ENCODE assay signal across 8 cellular contexts in the genomic region with DNA sequence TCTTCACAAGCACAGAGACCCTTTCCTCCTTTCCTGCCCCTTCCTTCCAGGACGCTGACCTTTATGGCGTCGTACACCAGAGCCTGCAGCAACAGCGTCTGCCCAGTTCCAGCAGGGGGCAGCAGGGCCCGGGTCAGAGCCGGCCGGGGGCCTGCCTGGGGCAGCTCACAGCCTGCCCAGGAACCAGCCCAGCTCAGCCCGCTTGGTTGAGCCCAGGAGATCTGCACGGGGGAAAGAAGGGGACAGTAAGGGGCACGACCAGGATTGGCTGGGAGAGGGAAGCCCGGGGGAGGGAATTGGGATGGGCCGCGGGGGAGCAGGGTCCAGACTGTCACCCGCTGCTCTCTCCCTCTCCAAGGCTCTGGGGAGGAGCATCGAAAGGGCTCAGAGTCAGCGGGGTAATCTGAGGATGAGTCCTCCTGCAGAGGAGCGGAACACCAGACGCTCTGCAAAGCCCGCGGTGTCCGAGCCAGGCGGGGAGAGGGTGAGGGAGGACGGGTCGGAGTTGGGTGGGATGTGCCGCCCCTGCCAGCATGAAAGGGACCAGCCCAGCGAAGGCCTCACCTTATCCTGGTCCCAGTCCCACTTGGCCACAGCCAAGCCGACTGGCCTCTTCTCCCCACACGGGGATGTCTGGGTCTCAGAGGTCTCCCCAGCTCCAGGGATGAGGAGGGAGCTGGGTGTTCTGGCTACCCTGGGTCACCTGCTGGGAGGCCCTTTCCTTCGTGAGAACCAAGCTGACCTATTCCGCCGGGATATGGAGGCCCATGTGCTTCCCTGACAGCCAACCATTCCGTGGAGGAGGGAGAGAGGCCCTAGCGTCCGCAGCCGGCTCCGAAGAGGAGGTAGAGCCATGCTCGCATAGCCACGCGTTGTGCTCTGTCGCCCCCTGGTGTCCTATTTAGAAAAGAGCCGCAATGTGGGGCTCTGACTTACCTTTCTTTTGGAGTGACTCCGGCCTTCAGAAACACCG. TPM values are rescaled to one million over a fixed set of nuclear protein-coding genes. Genes with fewer than 3 reads are reported as not detected.
DNase-seq lines count a peak whose midpoint lies in the region; ATAC-seq and TF ChIP-seq lines count a peak whose summit lies in the region.

No MANE protein-coding gene starts in this region.

- no peak for TF ChIP-seq EP300 in transverse colon (IDR thresholded peaks at IDR 0.05; ENCODE audit: low read depth)

- no peaks in the 10 kb centered on the region for H3K9me3 Mint-ChIP-seq in CD8-positive, alpha-beta T cell
- no peaks in the 10 kb centered on the region for H3K9me3 Mint-ChIP-seq in T-cell

- POLR2A ChIA-PET in CD8-positive, alpha-beta T cell (lab: Charles Lee) = interaction anchor here (1.1 kb wide), 2 partner anchors 63 to 66 kb away, joined by 3 to 7 read pairs; no protein-coding TSS in a partner anchor
- POLR2A ChIA-PET in T-cell (lab: Charles Lee) = no interaction called here

- no peaks in the 10 kb centered on the region for H3K79me2 ChIP-seq in GM23248 (ENCODE audit: insufficient read depth)

- TF ChIP-seq POLR2A in adrenal gland (IDR thresholded peaks at IDR 0.05) (peak in 1 of 2 donors; percentile 4), transverse colon (IDR thresholded peaks at IDR 0.05) (no peak)

- peak overlapping the region; percentile 62 for H2AFZ ChIP-seq in GM23248

- no peaks in the 10 kb centered on the region for H4K20me1 ChIP-seq in GM23248 (ENCODE audit: insufficient read depth)

- no peaks in the 10 kb centered on the region for H3F3A ChIP-seq in GM23248 (ENCODE audit: insufficient read depth)

- peak overlapping the region; percentile 18 for H3K27ac Mint-ChIP-seq in CD8-positive, alpha-beta T cell
- H3K27ac Mint-ChIP-seq in T-cell = peak overlapping the region; percentile 39 to 75

- CTCF ChIA-PET in CD8-positive, alpha-beta T cell (lab: Charles Lee) = interaction anchor here (0.6 to 12.0 kb wide), 26 partner anchors 9 to 334 kb away, joined by 3 to 147 read pairs (median 4); a partner anchor contains a TSS
- CTCF ChIA-PET in T-cell (lab: Charles Lee) = interaction anchor here (0.5 to 2.2 kb wide), 7 partner anchors 64 to 799 kb away, joined by 3 to 9 read pairs (median 5); no protein-coding TSS in a partner anchor

- peak; percentile 68 to 88 (median 79) for DNase-seq in CD8-positive, alpha-beta T cell
- DNase-seq in GM23248 (peak; percentile 87), NCI-H1436 treated with DMSO at 0.1 percent for 48 hours (lab: John Stamatoyannopoulos, UW) (peak; percentile 27), T-cell (peak; percentile 61 to 84 (median 76)), adrenal gland (peak; percentile 80 to 95 (median 85)), cardiac septum (ENCODE audit: low spot score) (peak; percentile 91), posterior cingulate gyrus (peak; percentile 79 to 98 (median 90)), transverse colon (peak; percentile 87)

- peak overlapping the region; percentile 1 for H3K27ac ChIP-seq in CD8-positive, alpha-beta T cell (ENCODE audit: low read depth, low read length)
- H3K27ac ChIP-seq in GM23248 (no peak overlapping the region), adrenal gland (peak overlapping the region in 1 of 5 donors; percentile 38), transverse colon (peak overlapping the region in 2 of 4 donors; percentile 9 to 33)

- H3K4me2 ChIP-seq in GM23248 (ENCODE audit: unreplicated experiment) = no peak overlapping the region

- H3K4me1 ChIP-seq in CD8-positive, alpha-beta T cell (ENCODE audit: insufficient read depth, low read length) = peaks cover 7% of the 10 kb centered on the region
- no peaks in the 10 kb centered on the region for H3K4me1 ChIP-seq in GM23248 (ENCODE audit: insufficient read depth)
- peaks cover 0 to 6% of the 10 kb centered on the region in 2 donors for H3K4me1 ChIP-seq in adrenal gland (replicated peaks in 1 of 2)
- H3K4me1 ChIP-seq in transverse colon = peaks cover 8 to 14% (median 10%) of the 10 kb centered on the region in 4 donors

- no peaks in the 10 kb centered on the region for H3K9me3 ChIP-seq in CD8-positive, alpha-beta T cell (ENCODE audit: low read length)
- H3K9me3 ChIP-seq in GM23248 (ENCODE audit: low read depth) = no peaks in the 10 kb centered on the region
- no peaks in the 10 kb centered on the region for H3K9me3 ChIP-seq in adrenal gland (replicated peaks in 1 of 3)
- H3K9me3 ChIP-seq in transverse colon = no peaks in the 10 kb centered on the region

- H3K27me3 Mint-ChIP-seq in CD8-positive, alpha-beta T cell (ENCODE audit: low read depth) = peaks cover 13% of the 10 kb centered on the region
- H3K27me3 Mint-ChIP-seq in T-cell = peaks cover 12 to 15% of the 10 kb centered on the region in 2 donors

- H3K4me1 Mint-ChIP-seq in CD8-positive, alpha-beta T cell (ENCODE audit: low read depth) = peaks cover 12% of the 10 kb centered on the region
- peaks cover 0 to 13% (median 10%) of the 10 kb centered on the region in 3 donors for H3K4me1 Mint-ChIP-seq in T-cell

- H3K4me3 ChIP-seq in CD8-positive, alpha-beta T cell (ENCODE audit: low read depth, low read length) = peak overlapping the region; percentile 89
- no peak overlapping the region for H3K4me3 ChIP-seq in GM23248
- peak overlapping the region in 2 of 4 donors; percentile 17 to 19 for H3K4me3 ChIP-seq in adrenal gland
- H3K4me3 ChIP-seq in transverse colon = peak overlapping the region in 3 of 4 donors; percentile 12 to 33 (median 24)

- H3K36me3 Mint-ChIP-seq in CD8-positive, alpha-beta T cell = no peaks in the 10 kb centered on the region
- no peaks in the 10 kb centered on the region for H3K36me3 Mint-ChIP-seq in T-cell

- H3K27me3 ChIP-seq in CD8-positive, alpha-beta T cell (ENCODE audit: insufficient read depth, low read length) = no peaks in the 10 kb centered on the region
- peaks cover 28% of the 10 kb centered on the region; the same call in 1 of the 2 replicates for H3K27me3 ChIP-seq in GM23248 (replicated peaks; ENCODE audit: insufficient read depth)
- H3K27me3 ChIP-seq in adrenal gland = no peaks in the 10 kb centered on the region
- H3K27me3 ChIP-seq in transverse colon = peaks cover 24% of the 10 kb centered on the region

- in situ Hi-C loops in GM23248 (cut with MboI) (no loop called here), transverse colon (cut with MboI; ENCODE audit: low pct_ligation_motif_present in 1 of 4, low pct_unique_long_range_greater_than_20kb in 1 of 4, low sequenced_read_pairs in 3 of 4) (loop anchor here in 3 of 4 donors (5.0 kb wide), 2 partner anchors 63 to 68 kb away; no protein-coding TSS in a partner anchor)

- no peaks in the 10 kb centered on the region for H3K9me2 ChIP-seq in GM23248 (ENCODE audit: insufficient read depth)

- peak overlapping the region; percentile 90 for H3K4me3 Mint-ChIP-seq in CD8-positive, alpha-beta T cell
- peak overlapping the region; percentile 79 to 86 (median 83) for H3K4me3 Mint-ChIP-seq in T-cell

- TF ChIP-seq CTCF in CD8-positive, alpha-beta T cell (IDR thresholded peaks at IDR 0.05) = peak; percentile 78
- TF ChIP-seq CTCF in adrenal gland (IDR thresholded peaks at IDR 0.05) (peak; percentile 86 to 92 (median 90)), transverse colon (IDR thresholded peaks at IDR 0.05) (peak; percentile 83 to 91 (median 89))

- no peak overlapping the region for H3K9ac ChIP-seq in GM23248

- 38 to 44% methylated on average over 39 to 43 of the region's 43 CpGs for WGBS in GM23248 (ENCODE audit: low coverage in 1 of 2, low lambda C conversion rate in 2 of 2, missing lambda C conversion rate in 2 of 2), 2 experiments
- 23 to 37% (median 31%) methylated on average over 23 to 43 of the region's 43 CpGs for WGBS in adrenal gland, 4 donors
- 7 to 30% methylated on average over 3 to 39 of the region's 43 CpGs for WGBS in transverse colon (ENCODE audit: low coverage in 1 of 2), 2 donors

- peak; percentile 88 for ATAC-seq in CD8-positive, alpha-beta T cell
- ATAC-seq in T-cell (replicated peaks in 1 of 4) = peak; percentile 84 to 91 (median 89)

- H3K36me3 ChIP-seq in CD8-positive, alpha-beta T cell (ENCODE audit: insufficient read depth, low read length) = no peaks in the 10 kb centered on the region
- H3K36me3 ChIP-seq in GM23248 (ENCODE audit: low read depth) (no peaks in the 10 kb centered on the region), adrenal gland (replicated peaks in 1 of 2) (peaks cover 0 to 7% of the 10 kb centered on the region in 2 donors), transverse colon (no peaks in the 10 kb centered on the region)

- intact Hi-C loops in CD8-positive, alpha-beta T cell (cut with DNase I, micrococcal nuclease) = loop anchor here (1.0 to 2.0 kb wide), 6 partner anchors 66 to 654 kb away; no protein-coding TSS in a partner anchor
- intact Hi-C loops in adrenal gland (cut with DNase I) = loop anchor here (2.0 to 5.0 kb wide), 2 partner anchors 66 to 68 kb away; no protein-coding TSS in a partner anchor
- intact Hi-C loops in cardiac septum (cut with DNase I) = loop anchor here (1.0 to 10.0 kb wide), 2 partner anchors 66 to 180 kb away; no protein-coding TSS in a partner anchor
- intact Hi-C loops in posterior cingulate gyrus (cut with DNase I) = loop anchor here (1.0 kb wide), 1 partner anchor 67 kb away; no protein-coding TSS in a partner anchor
- intact Hi-C loops in transverse colon (cut with DNase I; ENCODE audit: low total_unique reads) = loop anchor here (2.0 kb wide), 1 partner anchor 66 kb away; no protein-coding TSS in a partner anchor

RNA-seq across cellular contexts. Expression of a gene that starts 7.4 kb away (rescaled TPM):
- total RNA-seq in CD8-positive, alpha-beta T cell = not detected
- total RNA-seq in GM23248 (2014; rRNA removed; shearing (Covaris generic)) = 0.13 TPM in 1 of 2 replicates, not detected in the other
- polyA plus RNA-seq in GM23248 (2016; fragmentation: Nextera tagmentation; extraction: Ambion mirVana) (0.11 TPM in 1 of 2 replicates, not detected in the other), adrenal gland (under 1 TPM in 2 of 3 donors, not detected in 1; 0.13 to 0.32 TPM)
- total RNA-seq in T-cell (under 1 TPM in 1 of 5 donors, not detected in 4; 0.06 TPM), adrenal gland (under 1 TPM in 2 of 8 donors, not detected in 6; 0.27 to 0.29 TPM), cardiac septum (not detected), transverse colon (not detected)

RNA-seq across cellular contexts. Expression of a gene that starts 37.6 kb away (rescaled TPM):
- under 1 TPM in 1 of 2 experiments, not detected in 1; 0.08 TPM for total RNA-seq in CD8-positive, alpha-beta T cell
- total RNA-seq in GM23248 (2014; rRNA removed; shearing (Covaris generic)) = 0.32 and 0.51 TPM in 2 replicates
- polyA plus RNA-seq in GM23248 (2016; fragmentation: Nextera tagmentation; extraction: Ambion mirVana) = 0.39 and 0.62 TPM in 2 replicates
- total RNA-seq in T-cell = under 1 TPM in 4 of 5 donors, not detected in 1; 0.13 to 0.32 (median 0.15) TPM
- total RNA-seq in adrenal gland = 10 to 100 TPM in 6 of 8 donors, 1 to 10 TPM in 2; 4.7 to 27.2 (median 13.8) TPM
- 10 to 100 TPM in 2 of 3 donors, 1 to 10 TPM in 1; 8.6 to 24.3 (median 11.4) TPM for polyA plus RNA-seq in adrenal gland
- total RNA-seq in cardiac septum = 0.92 TPM
- total RNA-seq in transverse colon = under 1 TPM in 3 of 4 donors, not detected in 1; 0.16 to 0.80 (median 0.55) TPM

Comparison
In these comparisons a context has a peak if more than half of its experiments do, and no peak if none do; other contexts are left out.
1. DNase-seq: peak in every context shown above with its lines; median percentile 91 in cardiac septum; 90 in posterior cingulate gyrus; 87 in GM23248; 87 in transverse colon; 85 in adrenal gland; 79 in CD8-positive, alpha-beta T cell; 76 in T-cell; 27 in NCI-H1436 treated with DMSO at 0.1 percent for 48 hours.